Comparison of ENCODE assay signal across 30 cellular contexts in the genomic region with DNA sequence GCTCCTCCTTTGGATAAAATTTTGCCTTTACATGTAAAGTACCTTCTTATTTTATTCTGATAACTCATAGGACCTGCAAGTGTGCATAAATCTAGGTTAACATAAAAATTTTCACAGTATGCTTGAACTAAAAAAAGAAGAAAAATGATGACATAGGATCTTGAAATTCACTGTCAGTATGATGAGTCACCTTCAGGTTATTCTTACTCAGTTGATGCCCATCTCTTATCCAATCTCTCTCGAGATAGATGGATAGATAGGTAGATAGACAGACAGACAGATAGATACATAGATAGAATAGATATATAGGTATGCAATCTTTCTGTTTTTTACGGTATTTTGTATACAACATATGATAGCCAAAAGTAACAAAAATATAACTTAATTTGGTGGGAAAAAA.
"Had no signal": no experiment of that assay in that cellular context is flagged by ENCODE, and none has a peak within 500 bp of the region (broad histone marks: within the 10 kb centered on the region; RNA-seq: fewer than 3 reads in every experiment).

No MANE protein-coding gene starts in this region.

- H3K36me3 ChIP-seq: ascending aorta, brain microvascular endothelial cell, WERI-Rb-1 had no signal

- H3K4me3 ChIP-seq: ascending aorta, coronary artery, dorsolateral prefrontal cortex had no signal

- ATAC-seq: activated CD4-positive, CD25-positive, alpha-beta regulatory T cell treated with anti-CD3 and anti-CD28 coated beads, Interleukin-2, amount 50 U/mL, for 24 hours; activated CD8-positive, alpha-beta T cell treated with anti-CD3 and anti-CD28 coated beads for 36 hours; activated naive CD4-positive, alpha-beta T cell treated with anti-CD3 and anti-CD28 coated beads, Interleukin-2, amount 50 U/mL, for 72 hours; activated T-cell treated with anti-CD3 and anti-CD28 coated beads, Interleukin-2, amount 50 U/mL, for 4 hours; esophagus mucosa; T-helper 17 cell had no signal

- H3K27me3 Mint-ChIP-seq: activated B cell treated with CpG ODN at 0.5 μM for 24 hours; activated CD8-positive, alpha-beta T cell treated with anti-CD3 and anti-CD28 coated beads for 36 hours; activated naive CD4-positive, alpha-beta T cell treated with anti-CD3 and anti-CD28 coated beads, Interleukin-2, amount 10 ng/mL, durations not matched to agents 7 days and 5 days; activated naive CD8-positive, alpha-beta T cell treated with anti-CD3 and anti-CD28 coated beads, Interleukin-2, amount 10 ng/mL, durations not matched to agents 7 days and 5 days; dendritic cell treated with granulocyte-macrophage colony-stimulating factor and Interleukin-4, amounts not matched to agents 40 ng/mL and 50 ng/mL, for 4 days; T-helper 17 cell had no signal

- H3K36me3 Mint-ChIP-seq: activated naive CD4-positive, alpha-beta T cell treated with anti-CD3 and anti-CD28 coated beads, Interleukin-2, amount 10 ng/mL, durations not matched to agents 7 days and 5 days; activated naive CD4-positive, alpha-beta T cell treated with anti-CD3 and anti-CD28 coated beads, Interleukin-2, amount 50 U/mL, for 72 hours; activated naive CD8-positive, alpha-beta T cell treated with anti-CD3 and anti-CD28 coated beads, Interleukin-2, amount 10 ng/mL, durations not matched to agents 7 days and 5 days had no signal

- H3K4me1 Mint-ChIP-seq: activated B cell treated with CpG ODN at 0.5 μM for 24 hours; activated naive CD4-positive, alpha-beta T cell treated with anti-CD3 and anti-CD28 coated beads, Interleukin-2, amount 10 ng/mL, durations not matched to agents 7 days and 5 days; activated naive CD8-positive, alpha-beta T cell treated with anti-CD3 and anti-CD28 coated beads, Interleukin-2, amount 10 ng/mL, durations not matched to agents 7 days and 5 days; endodermal cell; T-helper 17 cell had no signal

- H3K27me3 ChIP-seq: ascending aorta, brain microvascular endothelial cell, dorsolateral prefrontal cortex had no signal

- H3K4me3 Mint-ChIP-seq: activated B cell treated with CpG ODN at 0.5 μM for 24 hours; activated CD8-positive, alpha-beta T cell treated with anti-CD3 and anti-CD28 coated beads for 36 hours; activated naive CD4-positive, alpha-beta T cell treated with anti-CD3 and anti-CD28 coated beads, Interleukin-2, amount 10 ng/mL, durations not matched to agents 7 days and 5 days; activated naive CD8-positive, alpha-beta T cell treated with anti-CD3 and anti-CD28 coated beads, Interleukin-2, amount 10 ng/mL, durations not matched to agents 7 days and 5 days; activated T-cell treated with anti-CD3 and anti-CD28 coated beads, Interleukin-2, amount 50 U/mL, for 4 hours; activated T-helper 1 cell treated with anti-CD3 and anti-CD28 coated beads, Interleukin-12 subunit alpha, Interleukin-12 subunit beta, Interleukin-2, Interleukin-4 antibody, amounts not matched to agents 30 ng/mL and 10 ng/mL and 1 ng/mL, durations not matched to agents 14 hours and 24 hours and 36 hours; dendritic cell treated with granulocyte-macrophage colony-stimulating factor and Interleukin-4, amounts not matched to agents 40 ng/mL and 50 ng/mL, for 4 days; endodermal cell; T-helper 17 cell; T-helper 2 cell treated with Interferon-gamma antibody and Interleukin-4, amounts not matched to agents 5 μg/mL and 100 μg/mL, for 36 hours had no signal

- H3K4me1 ChIP-seq: ascending aorta had no signal

- H3K27ac ChIP-seq: ascending aorta, brain microvascular endothelial cell, coronary artery, dorsolateral prefrontal cortex, WERI-Rb-1 had no signal

- H3K27ac Mint-ChIP-seq: activated B cell treated with CpG ODN at 0.5 μM for 24 hours; activated CD8-positive, alpha-beta T cell treated with anti-CD3 and anti-CD28 coated beads for 36 hours; activated naive CD4-positive, alpha-beta T cell treated with anti-CD3 and anti-CD28 coated beads, Interleukin-2, amount 10 ng/mL, durations not matched to agents 7 days and 5 days; activated naive CD4-positive, alpha-beta T cell treated with anti-CD3 and anti-CD28 coated beads, Interleukin-2, amount 50 U/mL, for 72 hours; activated naive CD8-positive, alpha-beta T cell treated with anti-CD3 and anti-CD28 coated beads, Interleukin-2, amount 10 ng/mL, durations not matched to agents 7 days and 5 days; activated T-helper 1 cell treated with anti-CD3 and anti-CD28 coated beads, Interleukin-12 subunit alpha, Interleukin-12 subunit beta, Interleukin-2, Interleukin-4 antibody, amounts not matched to agents 30 ng/mL and 10 ng/mL and 1 ng/mL, durations not matched to agents 14 hours and 24 hours and 36 hours; activated T-helper 2 cell treated with anti-CD3 and anti-CD28 coated beads, Interferon-gamma antibody, Interleukin-2, Interleukin-4, amounts not matched to agents 10 μg/mL and 5 μg/mL and 100 μg/mL, durations not matched to agents 14 hours and 24 hours and 36 hours; dendritic cell treated with granulocyte-macrophage colony-stimulating factor and Interleukin-4, amounts not matched to agents 40 ng/mL and 50 ng/mL, for 4 days; endodermal cell; T-helper 17 cell; T-helper 2 cell treated with Interferon-gamma antibody and Interleukin-4, amounts not matched to agents 5 μg/mL and 100 μg/mL, for 36 hours had no signal

- DNase-seq: activated B cell treated with CpG ODN at 0.5 μM for 24 hours; activated CD4-positive, alpha-beta T cell treated with anti-CD3 and anti-CD28 coated beads for 48 hours; activated CD4-positive, alpha-beta T cell treated with anti-CD3 and anti-CD28 coated beads, Interleukin-2, amount 50 U/mL, for 1 hour; activated CD4-positive, alpha-beta T cell treated with anti-CD3 and anti-CD28 coated beads, Interleukin-2, amount 50 U/mL, for 48 hours; activated CD8-positive, alpha-beta memory T cell treated with anti-CD3 and anti-CD28 coated beads for 24 hours; activated CD8-positive, alpha-beta T cell treated with anti-CD3 and anti-CD28 coated beads for 36 hours; activated effector memory CD4-positive, alpha-beta T cell treated with anti-CD3 and anti-CD28 coated beads, Interleukin-2, amount 50 U/mL, for 16 hours; activated naive CD4-positive, alpha-beta T cell; activated naive CD4-positive, alpha-beta T cell treated with anti-CD3 and anti-CD28 coated beads, Interleukin-2, amount 10 ng/mL, durations not matched to agents 7 days and 5 days; activated naive CD8-positive, alpha-beta T cell treated with anti-CD3 and anti-CD28 coated beads, Interleukin-2, amount 10 ng/mL, durations not matched to agents 7 days and 5 days; activated T-cell treated with anti-CD3 and anti-CD28 coated beads, Interleukin-2, amount 50 U/mL, for 4 hours; brain microvascular endothelial cell; dorsolateral prefrontal cortex; effector memory CD4-positive, alpha-beta T cell; endodermal cell; foreskin fibroblast; head of caudate nucleus; T-helper 1 cell; T-helper 17 cell; T1000; WERI-Rb-1 had no signal
